ENCODE assay signal across 2 cellular contexts in genomic region chr1:18170444-18170843, GRCh38.
TF ChIP-seq lines count a peak whose summit lies in the region.

No MANE protein-coding gene starts in this region.

TF ChIP-seq in HEK293, 187 proteins besides CTCF, POLR2A, EP300 and RAD21:
- TF ChIP-seq ZNF768 (tag by site-specific recombination; IDR thresholded peaks at IDR 0.05) (peak; percentile 75; the same call in 1 of the 2 replicates), ZNF341 (tag by site-specific recombination; IDR thresholded peaks at IDR 0.05; ENCODE audit: low read depth) (no peak)
TF ChIP-seq in HEK293: peak in this region for 1.

TF ChIP-seq in H1, 55 proteins besides CTCF, POLR2A, EP300 and RAD21:
- no peak for TF ChIP-seq RBBP5 (IDR thresholded peaks at IDR 0.05; ENCODE audit: borderline replicate concordance, low read depth, low read length)
- TF ChIP-seq SIX5 (IDR thresholded peaks at IDR 0.05; ENCODE audit: low read depth, low read length): no peak
- TF ChIP-seq POLR2AphosphoS5 (IDR thresholded peaks at IDR 0.05; ENCODE audit: low read depth, low read length): no peak
- no peak for TF ChIP-seq SP4 (IDR thresholded peaks at IDR 0.05; ENCODE audit: low read length)
- no peak for TF ChIP-seq USF2 (IDR thresholded peaks at IDR 0.05; ENCODE audit: low read length)
- no peak for TF ChIP-seq POU5F1 (IDR thresholded peaks at IDR 0.05; ENCODE audit: low read depth, low read length)
- TF ChIP-seq RFX5 (IDR thresholded peaks at IDR 0.05; ENCODE audit: borderline replicate concordance, low read depth, low read length): no peak
- no peak for TF ChIP-seq SIN3A (conservative IDR thresholded peaks at IDR 0.05 in 1 of 2, IDR thresholded peaks at IDR 0.05 in 1 of 2; ENCODE audit: low read depth in 1 of 2, low read length in 2 of 2)
- TF ChIP-seq MAX (IDR thresholded peaks at IDR 0.05): no peak
- TF ChIP-seq ATF2 (IDR thresholded peaks at IDR 0.05; ENCODE audit: low read length): no peak
- TF ChIP-seq ASH2L (IDR thresholded peaks at IDR 0.05; ENCODE audit: low read length): no peak
- no peak for TF ChIP-seq TBP (IDR thresholded peaks at IDR 0.05; ENCODE audit: low read depth, low read length)
- no peak for TF ChIP-seq CTBP2 (IDR thresholded peaks at IDR 0.05; ENCODE audit: borderline replicate concordance, insufficient read depth, insufficient read length, low read length)
- no peak for TF ChIP-seq MAFK (IDR thresholded peaks at IDR 0.05; ENCODE audit: low read depth, low read length)
- no peak for TF ChIP-seq CEBPB (IDR thresholded peaks at IDR 0.05; ENCODE audit: low read depth, low read length)
- TF ChIP-seq NRF1 (IDR thresholded peaks at IDR 0.05; ENCODE audit: low read depth, low read length): no peak
- no peak for TF ChIP-seq CREB1 (IDR thresholded peaks at IDR 0.05)
- no peak for TF ChIP-seq GABPA (IDR thresholded peaks at IDR 0.05; ENCODE audit: borderline replicate concordance, insufficient read depth, low read length)
